17 cellular contexts compared by ENCODE assay signal in the genomic region with DNA sequence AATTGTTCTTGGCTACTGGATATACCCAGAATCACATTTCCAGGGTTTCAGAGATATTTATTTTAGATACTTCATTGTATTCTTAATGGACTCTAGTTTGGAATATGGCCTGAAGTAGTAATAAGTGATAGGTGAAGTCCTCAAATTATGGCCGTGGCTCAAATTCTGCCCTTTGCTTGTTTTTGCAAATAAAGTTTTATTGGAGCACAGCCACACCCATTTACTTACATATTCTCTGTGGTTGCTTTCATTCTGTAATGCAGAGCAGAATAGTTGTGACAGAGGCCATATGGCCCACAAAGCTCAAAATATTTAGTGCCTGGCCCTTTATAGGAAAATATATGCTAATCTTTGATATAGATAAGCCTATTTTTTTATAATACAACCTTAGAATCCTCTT. TPM values are rescaled to one million over a fixed set of nuclear protein-coding genes. Genes with fewer than 3 reads are reported as not detected.
DNase-seq lines count a peak whose midpoint lies in the region; ATAC-seq and TF ChIP-seq lines count a peak whose summit lies in the region.
"Had no signal": no experiment of that assay in that cellular context is flagged by ENCODE, and none has a peak within 500 bp of the region (broad histone marks: within the 10 kb centered on the region; RNA-seq: fewer than 3 reads in every experiment).

No MANE protein-coding gene starts in this region.

- no peak for TF ChIP-seq CTCF in PC-3 (conservative IDR thresholded peaks at IDR 0.05; ENCODE audit: low read depth, low read length)

- H3K27ac ChIP-seq in PC-3 (ENCODE audit: low read length), result no peak overlapping the region
- H3K27ac ChIP-seq in cingulate gyrus (ENCODE audit: low read depth, low read length), result peak overlapping the region; percentile 35
- peak overlapping the region; percentile 88 for H3K27ac ChIP-seq in substantia nigra (ENCODE audit: low read depth, low read length, poor library complexity, severe bottlenecking)

- peaks cover 18% of the 10 kb centered on the region; the same call in 1 of the 2 replicates for H4K20me1 ChIP-seq in PC-3 (ENCODE audit: low read length)

- no peak overlapping the region for H3K4me3 ChIP-seq in PC-3 (ENCODE audit: low read length)
- H3K4me3 ChIP-seq: GM23338 had no signal

- no peaks in the 10 kb centered on the region for H3K9me3 ChIP-seq in PC-3 (ENCODE audit: low read length)

- H3K9me2 ChIP-seq in PC-3 (replicated peaks; ENCODE audit: low read length), result no peaks in the 10 kb centered on the region

- H3K4me1 ChIP-seq in PC-3 (ENCODE audit: insufficient read depth, low read length), result peaks cover 16% of the 10 kb centered on the region; the same call in 1 of the 2 replicates

- peak; percentile 49 for DNase-seq in DMS153 treated with DMSO at 0.1 percent for 48 hours (lab: John Stamatoyannopoulos, UW; ENCODE audit: unreplicated experiment)
- no peak for DNase-seq in DMS153 (lab: John Stamatoyannopoulos, UW)
- no peak for DNase-seq in PC-3
- DNase-seq in substantia nigra (lab: John Stamatoyannopoulos, UW), result no peak
- no peak for DNase-seq in SIG-M5 (lab: John Stamatoyannopoulos, UW)
- DNase-seq: 8988T, GF-D8, HCEC 1CT, KG1, NCI-H187 treated with DMSO at 0.1 percent for 48 hours, NCI-H226, NCI-H524 treated with DMSO at 0.1 percent for 48 hours had no signal

- no peak overlapping the region for H2AFZ ChIP-seq in PC-3 (ENCODE audit: low read length)
- H2AFZ ChIP-seq: GM23338 had no signal

- H3K36me3 ChIP-seq in PC-3 (ENCODE audit: low read depth, low read length), result peaks cover 83% of the 10 kb centered on the region

- no peaks in the 10 kb centered on the region for H3F3A ChIP-seq in PC-3 (ENCODE audit: low read length, unreplicated experiment)

- CTCF ChIA-PET in PC-3 (lab: Charles Lee), result no interaction called here

- POLR2A ChIA-PET in PC-3 (lab: Charles Lee; ENCODE audit: unreplicated experiment), result no interaction called here

- no TSS peak for BruUV-seq in PC-3 (replicated peaks; lab: Mats Ljungman, UMichigan)

- intact Hi-C loops in PC-3 (cut with micrococcal nuclease), result loop anchor here (2.0 kb wide), 1 partner anchor 14 kb away; no protein-coding TSS in a partner anchor

- H3K27me3 ChIP-seq in PC-3 (ENCODE audit: low read length), result no peaks in the 10 kb centered on the region

- H3K4me2 ChIP-seq in PC-3 (ENCODE audit: low read length), result no peak overlapping the region
- H3K4me2 ChIP-seq: GM23338 had no signal

- ATAC-seq in PC-3 (peak; percentile 31), HG02571 (IDR thresholded peaks at IDR 0.05; ENCODE audit: unreplicated experiment) (no peak), GM19463 (IDR thresholded peaks at IDR 0.05; ENCODE audit: unreplicated experiment) (no peak)
- ATAC-seq: GM23338, Right ventricle myocardium inferior had no signal

- no peak overlapping the region for H3K9ac ChIP-seq in PC-3 (ENCODE audit: low read length)

- H3K79me2 ChIP-seq in PC-3 (ENCODE audit: low read length), result peaks cover 57% of the 10 kb centered on the region

RNA-seq across cellular contexts. Expression of gene ANLN, which starts 19.5 kb away (rescaled TPM):
- total RNA-seq in PC-3 (2014; rRNA removed), result 110 and 111 TPM in 2 replicates
